ENCODE assay signal across 1 cellular context in the genomic region with DNA sequence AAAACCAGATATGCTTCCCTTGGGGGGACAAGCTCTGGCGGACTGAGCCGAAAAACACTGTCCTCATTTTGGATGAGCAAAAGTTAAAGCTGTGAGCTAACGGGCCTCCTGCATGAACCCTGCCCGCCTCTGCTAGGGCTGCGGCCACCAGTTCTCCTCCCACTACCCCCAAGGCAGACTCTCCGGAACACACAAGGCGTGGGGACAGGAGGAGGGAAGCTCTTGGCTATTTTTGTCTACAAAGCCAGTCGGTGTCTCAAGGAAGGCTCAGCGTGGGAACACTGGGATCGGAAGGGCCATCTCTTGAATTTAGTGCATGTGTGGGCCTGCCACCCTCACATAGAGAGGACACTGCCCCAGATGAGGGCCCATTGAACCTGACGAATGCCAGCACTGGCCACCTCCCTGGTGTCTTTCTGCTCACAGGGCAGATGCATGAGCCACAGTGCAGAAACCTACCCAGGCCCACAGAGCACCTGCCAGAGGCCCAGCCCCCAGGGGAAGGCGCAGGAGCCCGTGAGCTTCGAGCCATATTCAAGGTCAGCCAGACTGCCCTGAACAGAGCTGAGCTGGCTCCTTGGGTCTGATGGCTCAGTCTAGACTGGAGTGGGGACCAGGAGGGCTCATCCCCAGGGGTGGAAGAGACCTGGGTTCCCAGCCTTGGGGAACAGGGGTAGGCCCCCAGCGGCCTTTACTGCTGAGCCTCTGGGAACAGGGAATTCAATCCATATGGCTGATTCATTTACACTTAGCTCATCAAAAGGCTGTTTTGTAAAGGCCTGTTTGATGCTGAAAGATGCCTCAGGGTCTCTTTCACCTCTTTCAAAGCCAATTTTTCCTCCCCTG.
TF ChIP-seq lines count a peak whose summit lies in the region.

No MANE protein-coding gene starts in this region.

TF ChIP-seq in WTC11, 78 proteins besides CTCF, POLR2A, EP300 and RAD21:
- TF ChIP-seq SMAD3 (CRISPR knock-in tag; IDR thresholded peaks at IDR 0.05; ENCODE audit: borderline replicate concordance): no peak
- TF ChIP-seq MXD4 (CRISPR knock-in tag; IDR thresholded peaks at IDR 0.05; ENCODE audit: borderline replicate concordance): no peak
- TF ChIP-seq ZNF416 (CRISPR knock-in tag; IDR thresholded peaks at IDR 0.05): no peak
- no peak for TF ChIP-seq ATF1 (CRISPR knock-in tag; IDR thresholded peaks at IDR 0.05)
- TF ChIP-seq GTF2I (CRISPR knock-in tag; conservative IDR thresholded peaks at IDR 0.05): no peak
- TF ChIP-seq, protein P1, sequence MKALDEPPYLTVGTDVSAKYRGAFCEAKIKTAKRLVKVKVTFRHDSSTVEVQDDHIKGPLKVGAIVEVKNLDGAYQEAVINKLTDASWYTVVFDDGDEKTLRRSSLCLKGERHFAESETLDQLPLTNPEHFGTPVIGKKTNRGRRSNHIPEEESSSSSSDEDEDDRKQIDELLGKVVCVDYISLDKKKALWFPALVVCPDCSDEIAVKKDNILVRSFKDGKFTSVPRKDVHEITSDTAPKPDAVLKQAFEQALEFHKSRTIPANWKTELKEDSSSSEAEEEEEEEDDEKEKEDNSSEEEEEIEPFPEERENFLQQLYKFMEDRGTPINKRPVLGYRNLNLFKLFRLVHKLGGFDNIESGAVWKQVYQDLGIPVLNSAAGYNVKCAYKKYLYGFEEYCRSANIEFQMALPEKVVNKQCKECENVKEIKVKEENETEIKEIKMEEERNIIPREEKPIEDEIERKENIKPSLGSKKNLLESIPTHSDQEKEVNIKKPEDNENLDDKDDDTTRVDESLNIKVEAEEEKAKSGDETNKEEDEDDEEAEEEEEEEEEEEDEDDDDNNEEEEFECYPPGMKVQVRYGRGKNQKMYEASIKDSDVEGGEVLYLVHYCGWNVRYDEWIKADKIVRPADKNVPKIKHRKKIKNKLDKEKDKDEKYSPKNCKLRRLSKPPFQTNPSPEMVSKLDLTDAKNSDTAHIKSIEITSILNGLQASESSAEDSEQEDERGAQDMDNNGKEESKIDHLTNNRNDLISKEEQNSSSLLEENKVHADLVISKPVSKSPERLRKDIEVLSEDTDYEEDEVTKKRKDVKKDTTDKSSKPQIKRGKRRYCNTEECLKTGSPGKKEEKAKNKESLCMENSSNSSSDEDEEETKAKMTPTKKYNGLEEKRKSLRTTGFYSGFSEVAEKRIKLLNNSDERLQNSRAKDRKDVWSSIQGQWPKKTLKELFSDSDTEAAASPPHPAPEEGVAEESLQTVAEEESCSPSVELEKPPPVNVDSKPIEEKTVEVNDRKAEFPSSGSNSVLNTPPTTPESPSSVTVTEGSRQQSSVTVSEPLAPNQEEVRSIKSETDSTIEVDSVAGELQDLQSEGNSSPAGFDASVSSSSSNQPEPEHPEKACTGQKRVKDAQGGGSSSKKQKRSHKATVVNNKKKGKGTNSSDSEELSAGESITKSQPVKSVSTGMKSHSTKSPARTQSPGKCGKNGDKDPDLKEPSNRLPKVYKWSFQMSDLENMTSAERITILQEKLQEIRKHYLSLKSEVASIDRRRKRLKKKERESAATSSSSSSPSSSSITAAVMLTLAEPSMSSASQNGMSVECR (CRISPR knock-in tag; IDR thresholded peaks at IDR 0.05; ENCODE audit: borderline replicate concordance): no peak
- no peak for TF ChIP-seq OVOL2 (CRISPR knock-in tag; IDR thresholded peaks at IDR 0.05; ENCODE audit: borderline replicate concordance)
- TF ChIP-seq, protein P2, sequence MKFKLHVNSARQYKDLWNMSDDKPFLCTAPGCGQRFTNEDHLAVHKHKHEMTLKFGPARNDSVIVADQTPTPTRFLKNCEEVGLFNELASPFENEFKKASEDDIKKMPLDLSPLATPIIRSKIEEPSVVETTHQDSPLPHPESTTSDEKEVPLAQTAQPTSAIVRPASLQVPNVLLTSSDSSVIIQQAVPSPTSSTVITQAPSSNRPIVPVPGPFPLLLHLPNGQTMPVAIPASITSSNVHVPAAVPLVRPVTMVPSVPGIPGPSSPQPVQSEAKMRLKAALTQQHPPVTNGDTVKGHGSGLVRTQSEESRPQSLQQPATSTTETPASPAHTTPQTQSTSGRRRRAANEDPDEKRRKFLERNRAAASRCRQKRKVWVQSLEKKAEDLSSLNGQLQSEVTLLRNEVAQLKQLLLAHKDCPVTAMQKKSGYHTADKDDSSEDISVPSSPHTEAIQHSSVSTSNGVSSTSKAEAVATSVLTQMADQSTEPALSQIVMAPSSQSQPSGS (CRISPR knock-in tag; IDR thresholded peaks at IDR 0.05; ENCODE audit: borderline replicate concordance, low read depth): no peak
- no peak for TF ChIP-seq NR2C2 (CRISPR knock-in tag; IDR thresholded peaks at IDR 0.05)
- no peak for TF ChIP-seq SMAD4 (CRISPR knock-in tag; IDR thresholded peaks at IDR 0.05)
- no peak for TF ChIP-seq TEAD1 (CRISPR knock-in tag; IDR thresholded peaks at IDR 0.05)
- TF ChIP-seq SP1 (CRISPR knock-in tag; conservative IDR thresholded peaks at IDR 0.05): no peak
- TF ChIP-seq JAZF1 (CRISPR knock-in tag; IDR thresholded peaks at IDR 0.05): no peak
- no peak for TF ChIP-seq ZNF219 (CRISPR knock-in tag; IDR thresholded peaks at IDR 0.05; ENCODE audit: borderline replicate concordance)
- TF ChIP-seq GRHL2 (CRISPR knock-in tag; IDR thresholded peaks at IDR 0.05; ENCODE audit: insufficient replicate concordance, severe bottlenecking): no peak
- no peak for TF ChIP-seq TP53 (CRISPR knock-in tag; IDR thresholded peaks at IDR 0.05)
- no peak for TF ChIP-seq ZBTB21 (CRISPR knock-in tag; IDR thresholded peaks at IDR 0.05; ENCODE audit: borderline replicate concordance)
- no peak for TF ChIP-seq ETV6 (CRISPR knock-in tag; IDR thresholded peaks at IDR 0.05)
